Comparison of ENCODE assay signal across 30 cellular contexts in genomic region chr10:91774571-91774970, GRCh38. TPM values are rescaled to one million over a fixed set of nuclear protein-coding genes. Genes with fewer than 3 reads are reported as not detected.
DNase-seq lines count a peak whose midpoint lies in the region; ATAC-seq, FAIRE-seq and TF ChIP-seq lines count a peak whose summit lies in the region.
"Had no signal": no experiment of that assay in that cellular context is flagged by ENCODE, and none has a peak within 500 bp of the region (broad histone marks: within the 10 kb centered on the region; RNA-seq: fewer than 3 reads in every experiment).

No MANE protein-coding gene starts in this region.

- TF ChIP-seq CTCF in HepG2 (CRISPR knock-in tag; IDR thresholded peaks at IDR 0.05): no peak
- no peak for TF ChIP-seq CTCF in right lobe of liver (IDR thresholded peaks at IDR 0.05)
- no peak for TF ChIP-seq CTCF in gastrocnemius medialis (IDR thresholded peaks at IDR 0.05 in 4 of 5, conservative IDR thresholded peaks at IDR 0.05 in 1 of 5)

- ATAC-seq in HepG2: no peak
- no peak for ATAC-seq in right lobe of liver
- no peak for ATAC-seq in gastrocnemius medialis
- ATAC-seq: A549; CD8-positive, alpha-beta T cell had no signal

- H3K4me3 ChIP-seq in HepG2 (replicated peaks in 1 of 3; ENCODE audit: insufficient read depth in 1 of 3, low read depth in 2 of 3, low read length in 3 of 3): no peak overlapping the region
- H3K4me3 ChIP-seq in right lobe of liver: no peak overlapping the region
- H3K4me3 ChIP-seq in trophoblast cell (ENCODE audit: low read depth, low read length): no peak overlapping the region
- H3K4me3 ChIP-seq in gastrocnemius medialis: no peak overlapping the region
- H3K4me3 ChIP-seq: A549; BLaER1; BLaER1 treated with 17β-estradiol and CSF1 and Interleukin-3, amounts not matched to agents 10 nM and 100 nM had no signal

- TF ChIP-seq POLR2A in HepG2 (IDR thresholded peaks at IDR 0.05; ENCODE audit: insufficient read depth in 1 of 2, low read depth in 2 of 2, low read length in 2 of 2) (no peak), right lobe of liver (IDR thresholded peaks at IDR 0.05) (no peak), gastrocnemius medialis (IDR thresholded peaks at IDR 0.05) (no peak)

- H3K4me1 ChIP-seq in HepG2 (ENCODE audit: insufficient read depth, low read length): no peaks in the 10 kb centered on the region
- H3K4me1 ChIP-seq in right lobe of liver: no peaks in the 10 kb centered on the region
- H3K4me1 ChIP-seq in trophoblast cell (ENCODE audit: control insufficient read depth in 1 of 2, insufficient read depth in 2 of 2, low read length in 2 of 2): peaks cover 5 to 6% of the 10 kb centered on the region in 2 experiments
- no peaks in the 10 kb centered on the region for H3K4me1 ChIP-seq in gastrocnemius medialis
- H3K4me1 ChIP-seq: A549; BE2C; BLaER1; BLaER1 treated with 17β-estradiol and CSF1 and Interleukin-3, amounts not matched to agents 10 nM and 100 nM had no signal

- POLR2A ChIA-PET in HepG2 (lab: Yijun Ruan, JAX): no interaction called here

- H3K9me3 ChIP-seq in HepG2 (ENCODE audit: low read length) (no peaks in the 10 kb centered on the region), right lobe of liver (no peaks in the 10 kb centered on the region), trophoblast cell (ENCODE audit: insufficient read depth, low read depth, low read length) (no peaks in the 10 kb centered on the region), gastrocnemius medialis (no peaks in the 10 kb centered on the region)
- H3K9me3 ChIP-seq: A549; BE2C; BLaER1; BLaER1 treated with 17β-estradiol and CSF1 and Interleukin-3, amounts not matched to agents 10 nM and 100 nM had no signal

- no peak overlapping the region for H3K23ac ChIP-seq in trophoblast cell (ENCODE audit: low read length)

- H2BK12ac ChIP-seq in trophoblast cell (ENCODE audit: low read length): no peak overlapping the region

- H3K4ac ChIP-seq in trophoblast cell (ENCODE audit: low read depth, low read length): no peak overlapping the region

- no peaks in the 10 kb centered on the region for H4K20me1 ChIP-seq in HepG2 (ENCODE audit: insufficient read depth, low read length)
- H4K20me1 ChIP-seq: BLaER1; BLaER1 treated with 17β-estradiol and CSF1 and Interleukin-3, amounts not matched to agents 10 nM and 100 nM had no signal

- H2AK5ac ChIP-seq in trophoblast cell (ENCODE audit: low read length): no peak overlapping the region

- H2AFZ ChIP-seq in HepG2 (ENCODE audit: low read length) (no peak overlapping the region), trophoblast cell (ENCODE audit: insufficient read depth, low read length, poor library complexity) (no peak overlapping the region)

- H3K79me1 ChIP-seq in trophoblast cell (ENCODE audit: low read length): peaks cover 2% of the 10 kb centered on the region

- H2BK5ac ChIP-seq in trophoblast cell (ENCODE audit: low read depth, low read length, poor library complexity): no peak overlapping the region

- BruUV-seq in HepG2 (replicated peaks; lab: Mats Ljungman, UMichigan): no TSS peak

- H3K27ac ChIP-seq in HepG2 (ENCODE audit: extremely low read length, insufficient read depth, low read length) (no peak overlapping the region), right lobe of liver (no peak overlapping the region), trophoblast cell (ENCODE audit: low read depth, low read length) (no peak overlapping the region), gastrocnemius medialis (no peak overlapping the region)
- H3K27ac ChIP-seq: 22Rv1; A549; BLaER1; BLaER1 treated with 17β-estradiol and CSF1 and Interleukin-3, amounts not matched to agents 10 nM and 100 nM; C4-2B had no signal

- intact Hi-C loops in HepG2 (cut with micrococcal nuclease; ENCODE audit: unreplicated experiment) (no loop called here), right lobe of liver (cut with DNase I) (no loop called here), gastrocnemius medialis (cut with DNase I; ENCODE audit: low total_unique reads) (no loop called here)

- CTCF ChIA-PET in HepG2 (lab: Yijun Ruan, JAX; ENCODE audit: low intra/inter-chr PET ratio, low total read pairs): no interaction called here

- H3K36me3 ChIP-seq in HepG2 (replicated peaks in 1 of 2; ENCODE audit: control insufficient read depth in 1 of 2, insufficient read depth in 2 of 2, low read length in 2 of 2) (no peaks in the 10 kb centered on the region), right lobe of liver (no peaks in the 10 kb centered on the region), trophoblast cell (ENCODE audit: control insufficient read depth in 1 of 2, insufficient read depth in 2 of 2, low read length in 2 of 2) (no peaks in the 10 kb centered on the region), gastrocnemius medialis (no peaks in the 10 kb centered on the region)
- H3K36me3 ChIP-seq: BE2C; BLaER1; BLaER1 treated with 17β-estradiol and CSF1 and Interleukin-3, amounts not matched to agents 10 nM and 100 nM had no signal

- DNase-seq in HepG2 (ENCODE audit: low spot score): no peak
- DNase-seq in right lobe of liver: no peak
- peak; percentile 90 to 98 for DNase-seq in trophoblast cell
- no peak for DNase-seq in gastrocnemius medialis
- DNase-seq: 8988T; ACHN; AML-193; BE2C; C1 segment of cervical spinal cord; Caco-2; Calu3; CD4-positive, alpha-beta memory T cell; CD4-positive, alpha-beta T cell; CD4-positive, CD25-positive, alpha-beta regulatory T cell; CD8-positive, alpha-beta memory T cell; CD8-positive, alpha-beta T cell; COR-L47; DMS 273 treated with DMSO at 0.1 percent for 48 hours; DMS153; DMS53; DMS79; DMS79 treated with DMSO at 0.1 percent for 48 hours; DND-41; EL had no signal

- no peak for TF ChIP-seq RAD21 in HepG2 (CRISPR knock-in tag; IDR thresholded peaks at IDR 0.05)

- no peak overlapping the region for H3K4me2 ChIP-seq in HepG2 (ENCODE audit: low read depth, low read length)
- no peak overlapping the region for H3K4me2 ChIP-seq in trophoblast cell (ENCODE audit: low read length)
- H3K4me2 ChIP-seq: A549; BLaER1; BLaER1 treated with 17β-estradiol and CSF1 and Interleukin-3, amounts not matched to agents 10 nM and 100 nM had no signal

- H4K8ac ChIP-seq in trophoblast cell (ENCODE audit: low read depth, low read length): no peak overlapping the region

- no peak for FAIRE-seq in HepG2 (lab: Jason Lieb, UNC)
- FAIRE-seq: A549, D721Med had no signal

- no peak overlapping the region for H2BK120ac ChIP-seq in trophoblast cell (ENCODE audit: insufficient read depth, low read length, poor library complexity)

- no peak overlapping the region for H3K18ac ChIP-seq in trophoblast cell (ENCODE audit: low read length)

- H3K79me2 ChIP-seq in HepG2 (ENCODE audit: insufficient read depth, low read length) (no peaks in the 10 kb centered on the region), trophoblast cell (ENCODE audit: control insufficient read depth, insufficient read depth, low read length, poor library complexity) (no peaks in the 10 kb centered on the region)

- no peak overlapping the region for H4K12ac ChIP-seq in trophoblast cell (ENCODE audit: low read depth, low read length)

- H3K27me3 ChIP-seq in HepG2 (ENCODE audit: control insufficient read depth in 1 of 2, insufficient read depth in 2 of 2, low read length in 2 of 2) (peaks cover 0 to 1% of the 10 kb centered on the region in 2 experiments; a peak in 1 of 5 replicates), right lobe of liver (no peaks in the 10 kb centered on the region), trophoblast cell (ENCODE audit: insufficient read depth, low read length) (no peaks in the 10 kb centered on the region), gastrocnemius medialis (no peaks in the 10 kb centered on the region)
- H3K27me3 ChIP-seq: BE2C; BLaER1; BLaER1 treated with 17β-estradiol and CSF1 and Interleukin-3, amounts not matched to agents 10 nM and 100 nM had no signal

- no peak for TF ChIP-seq EP300 in HepG2 (IDR thresholded peaks at IDR 0.05; ENCODE audit: low read depth in 2 of 2, low read length in 2 of 2)
- TF ChIP-seq EP300 in HepG2 (CRISPR knock-in tag; IDR thresholded peaks at IDR 0.05; ENCODE audit: borderline replicate concordance): no peak

- H4K91ac ChIP-seq in trophoblast cell (ENCODE audit: low read depth, low read length): no peak overlapping the region

- 0% methylated on average over 2 of the region's 2 CpGs for WGBS in HepG2 (ENCODE audit: low lambda C conversion rate)
- 100% methylated on average over 1 of the region's 2 CpGs for WGBS in right lobe of liver (ENCODE audit: insufficient coverage, low coverage, low lambda C conversion rate, missing lambda C conversion rate)
- no CpG with 5 or more reads among the region's 2 CpGs for WGBS in trophoblast cell (ENCODE audit: extremely low coverage, insufficient coverage, insufficient read length)

- H3K14ac ChIP-seq in trophoblast cell (ENCODE audit: low read length): no peak overlapping the region

- in situ Hi-C loops in HepG2 (cut with HindIII; ENCODE audit: extremely low pct_ligation_motif_present, low pct_unique_long_range_greater_than_20kb) (no loop called here), gastrocnemius medialis (cut with MboI; ENCODE audit: low sequenced_read_pairs in 4 of 4) (no loop called here)

- no peak overlapping the region for H3K9ac ChIP-seq in HepG2 (ENCODE audit: insufficient read depth, low read depth, low read length)
- H3K9ac ChIP-seq in trophoblast cell (ENCODE audit: low read length): no peak overlapping the region
- H3K9ac ChIP-seq: BLaER1; BLaER1 treated with 17β-estradiol and CSF1 and Interleukin-3, amounts not matched to agents 10 nM and 100 nM had no signal

RNA-seq across cellular contexts. Expression of gene TNKS2, which starts 23.7 kb away (rescaled TPM):
- total RNA-seq in HepG2 (2016; rRNA removed; fragmentation: Illumina TruSeq; extraction: Trizol): 15.2 and 25.5 TPM in 2 replicates
- total RNA-seq in HepG2 (2016; cell fraction: cytosol; rRNA removed; fragmentation: Illumina TruSeq; extraction: Trizol; ENCODE audit: low read depth): 3.4 and 3.5 TPM in 2 replicates
- 14.7 and 23.3 TPM in 2 replicates for total RNA-seq in HepG2 (2016; cell fraction: insoluble cytoplasmic fraction; rRNA removed; fragmentation: Illumina TruSeq; extraction: Trizol)
- total RNA-seq in HepG2 (2016; cell fraction: membrane; rRNA removed; fragmentation: Illumina TruSeq; extraction: Trizol): 8.9 and 9.0 TPM in 2 replicates
- total RNA-seq in HepG2 (2016; cell fraction: nucleus; rRNA removed; fragmentation: Illumina TruSeq; extraction: Trizol): 24.7 and 28.5 TPM in 2 replicates
- 16.9 and 19.4 TPM in 2 replicates for polyA plus RNA-seq in HepG2 (2011; rRNA removed)
- polyA plus RNA-seq in HepG2 (2011; cell fraction: cytosol; rRNA removed): 8.1 and 13.3 TPM in 2 replicates
- 18.3 and 21.6 TPM in 2 replicates for polyA plus RNA-seq in HepG2 (2011; cell fraction: nucleus; rRNA removed)
- 20.8 and 21.9 TPM in 2 replicates for polyA plus RNA-seq in HepG2 (2012)
- polyA plus RNA-seq in HepG2 (2016; cell fraction: cytosol; fragmentation: Illumina TruSeq; extraction: Trizol; ENCODE audit: low read depth): 0.61 and 0.65 TPM in 2 replicates
- 16.9 and 18.5 TPM in 2 replicates for polyA plus RNA-seq in HepG2 (2016; cell fraction: insoluble cytoplasmic fraction; fragmentation: Illumina TruSeq; extraction: Trizol; ENCODE audit: low read depth)
- 2.2 and 3.1 TPM in 2 replicates for polyA plus RNA-seq in HepG2 (2016; cell fraction: membrane; fragmentation: Illumina TruSeq; extraction: Trizol; ENCODE audit: low read depth)
- 32.1 and 32.3 TPM in 2 replicates for polyA plus RNA-seq in HepG2 (2016; cell fraction: nucleus; fragmentation: Illumina TruSeq; extraction: Trizol; ENCODE audit: insufficient read depth, low read depth)
- 24.3 and 26.9 TPM in 2 replicates for polyA minus RNA-seq in HepG2 (2011; rRNA and poly(A)+ RNA removed; ENCODE audit: low replicate concordance)
- polyA minus RNA-seq in HepG2 (2011; cell fraction: cytosol; rRNA and poly(A)+ RNA removed): 29.8 and 30.1 TPM in 2 replicates
- polyA minus RNA-seq in HepG2 (2011; cell fraction: nucleus; rRNA and poly(A)+ RNA removed): 48.7 and 54.1 TPM in 2 replicates
- 10 to 100 TPM; 11.5 to 16.6 (median 15.1) TPM for total RNA-seq in right lobe of liver
- polyA plus RNA-seq in trophoblast cell (2013): 28.1 and 29.3 TPM in 2 replicates
- 10 to 100 TPM; 26.2 to 40.3 (median 29.5) TPM for total RNA-seq in gastrocnemius medialis

Comparison
In these comparisons a context has a peak if more than half of its experiments do, and no peak if none do; other contexts are left out.
1. DNase-seq: peak in trophoblast cell (2 of 2); none in HepG2 (single experiment), right lobe of liver (0 of 3) and gastrocnemius medialis (0 of 2).